ENCODE assay signal across 21 cellular contexts in the genomic region with DNA sequence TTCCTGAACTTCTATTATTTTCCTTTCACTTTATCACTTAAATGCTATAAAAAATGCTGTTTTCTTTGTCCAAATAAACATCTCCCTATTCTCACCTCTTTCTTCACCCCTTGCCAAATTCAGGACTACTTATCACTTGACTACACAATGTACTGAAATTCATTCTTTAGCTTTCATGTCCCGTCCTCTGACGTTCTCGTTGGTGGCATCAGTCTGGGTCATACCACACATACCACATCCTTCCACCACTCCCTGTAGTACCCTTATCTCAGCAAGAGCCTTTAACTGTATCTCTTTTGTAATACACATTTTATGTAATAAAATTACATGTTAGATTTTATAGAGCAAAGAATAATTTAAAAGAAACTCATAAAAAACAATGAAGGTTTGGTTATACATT.
"Had no signal": no experiment of that assay in that cellular context is flagged by ENCODE, and none has a peak within 500 bp of the region (broad histone marks: within the 10 kb centered on the region; RNA-seq: fewer than 3 reads in every experiment).

No MANE protein-coding gene starts in this region.

- FAIRE-seq: keratinocyte, small intestine had no signal

- H3K4me3 ChIP-seq: adrenal gland, gastrocnemius medialis, left lung, suprapubic skin, upper lobe of left lung had no signal

- DNase-seq: activated CD4-positive, alpha-beta T cell treated with anti-CD3 and anti-CD28 coated beads, Interleukin-2, amount 10 ng/mL, durations not matched to agents 24 days and 14 days; activated CD4-positive, CD25-positive, alpha-beta regulatory T cell; activated CD8-positive, alpha-beta memory T cell treated with anti-CD3 and anti-CD28 coated beads, Interleukin-2, amount 50 U/mL, for 4 hours; activated CD8-positive, alpha-beta T cell treated with anti-CD3 and anti-CD28 coated beads, Interleukin-2, amount 10 ng/mL, durations not matched to agents 7 days and 5 days; activated effector memory CD4-positive, alpha-beta T cell treated with anti-CD3 and anti-CD28 coated beads, Interleukin-2, amount 50 U/mL, for 16 hours; activated T-cell treated with anti-CD3 and anti-CD28 coated beads, Interleukin-2, amount 50 U/mL, for 48 hours; adrenal gland; effector memory CD8-positive, alpha-beta T cell; gastrocnemius medialis; left lung; occipital lobe; right cardiac atrium; small intestine; stimulated activated naive CD8-positive, alpha-beta T cell treated with anti-CD3 and anti-CD28 coated beads, Interleukin-15, Interleukin-2, amounts not matched to agents 100 U/mL and 50 U/mL, for 24 hours; T-helper 17 cell; upper lobe of left lung had no signal

- ATAC-seq: activated CD8-positive, alpha-beta T cell treated with anti-CD3 and anti-CD28 coated beads, Interleukin-2, amount 10 ng/mL, durations not matched to agents 7 days and 5 days; effector memory CD8-positive, alpha-beta T cell; gastrocnemius medialis; left lung; stimulated activated naive CD8-positive, alpha-beta T cell treated with anti-CD3 and anti-CD28 coated beads, Interleukin-15, Interleukin-2, amounts not matched to agents 100 U/mL and 50 U/mL, for 24 hours; T-helper 17 cell had no signal

- H3K4me3 Mint-ChIP-seq: activated CD4-positive, alpha-beta T cell treated with anti-CD3 and anti-CD28 coated beads, Interleukin-2, amount 10 ng/mL, durations not matched to agents 24 days and 14 days; activated CD8-positive, alpha-beta T cell treated with anti-CD3 and anti-CD28 coated beads, Interleukin-2, amount 10 ng/mL, durations not matched to agents 7 days and 5 days; activated naive CD4-positive, alpha-beta T cell treated with anti-CD3 and anti-CD28 coated beads, Interleukin-2, amount 50 U/mL, for 24 hours; effector memory CD8-positive, alpha-beta T cell; nephron; T-helper 17 cell had no signal

- H3K9me3 ChIP-seq: adrenal gland, gastrocnemius medialis, suprapubic skin, upper lobe of left lung had no signal

- H3K27me3 ChIP-seq: adrenal gland, gastrocnemius medialis, left lung, suprapubic skin, upper lobe of left lung had no signal

- H3K27ac Mint-ChIP-seq: activated CD4-positive, alpha-beta T cell treated with anti-CD3 and anti-CD28 coated beads, Interleukin-2, amount 10 ng/mL, durations not matched to agents 24 days and 14 days; activated CD8-positive, alpha-beta T cell treated with anti-CD3 and anti-CD28 coated beads, Interleukin-2, amount 10 ng/mL, durations not matched to agents 7 days and 5 days; activated naive CD4-positive, alpha-beta T cell treated with anti-CD3 and anti-CD28 coated beads, Interleukin-2, amount 50 U/mL, for 24 hours; effector memory CD8-positive, alpha-beta T cell; nephron; progenitor cell of endocrine pancreas; T-helper 17 cell had no signal

- H3K27me3 Mint-ChIP-seq: activated CD4-positive, alpha-beta T cell treated with anti-CD3 and anti-CD28 coated beads, Interleukin-2, amount 10 ng/mL, durations not matched to agents 24 days and 14 days; activated naive CD4-positive, alpha-beta T cell treated with anti-CD3 and anti-CD28 coated beads, Interleukin-2, amount 50 U/mL, for 24 hours; effector memory CD8-positive, alpha-beta T cell; progenitor cell of endocrine pancreas; T-helper 17 cell had no signal

- H3K27ac ChIP-seq: gastrocnemius medialis, left lung, suprapubic skin, upper lobe of left lung had no signal

- H3K36me3 ChIP-seq: adrenal gland, gastrocnemius medialis, left lung, suprapubic skin, upper lobe of left lung had no signal

- H3K4me1 ChIP-seq: gastrocnemius medialis, left lung, suprapubic skin, upper lobe of left lung had no signal

- H3K36me3 Mint-ChIP-seq: activated naive CD4-positive, alpha-beta T cell treated with anti-CD3 and anti-CD28 coated beads, Interleukin-2, amount 50 U/mL, for 24 hours had no signal

- H3K4me1 Mint-ChIP-seq: activated CD4-positive, alpha-beta T cell treated with anti-CD3 and anti-CD28 coated beads, Interleukin-2, amount 10 ng/mL, durations not matched to agents 24 days and 14 days; nephron; T-helper 17 cell had no signal

- H3K9me3 Mint-ChIP-seq: activated CD4-positive, alpha-beta T cell treated with anti-CD3 and anti-CD28 coated beads, Interleukin-2, amount 10 ng/mL, durations not matched to agents 24 days and 14 days had no signal
